In genomic region chr3:3662610-3663009, GRCh38 we compare ENCODE assay signal across 1 cellular context.
TF ChIP-seq lines count a peak whose summit lies in the region.

No MANE protein-coding gene starts in this region.

TF ChIP-seq in GM23338, 12 proteins besides CTCF, POLR2A, EP300 and RAD21 (continued from another document):
- TF ChIP-seq, protein P1, sequence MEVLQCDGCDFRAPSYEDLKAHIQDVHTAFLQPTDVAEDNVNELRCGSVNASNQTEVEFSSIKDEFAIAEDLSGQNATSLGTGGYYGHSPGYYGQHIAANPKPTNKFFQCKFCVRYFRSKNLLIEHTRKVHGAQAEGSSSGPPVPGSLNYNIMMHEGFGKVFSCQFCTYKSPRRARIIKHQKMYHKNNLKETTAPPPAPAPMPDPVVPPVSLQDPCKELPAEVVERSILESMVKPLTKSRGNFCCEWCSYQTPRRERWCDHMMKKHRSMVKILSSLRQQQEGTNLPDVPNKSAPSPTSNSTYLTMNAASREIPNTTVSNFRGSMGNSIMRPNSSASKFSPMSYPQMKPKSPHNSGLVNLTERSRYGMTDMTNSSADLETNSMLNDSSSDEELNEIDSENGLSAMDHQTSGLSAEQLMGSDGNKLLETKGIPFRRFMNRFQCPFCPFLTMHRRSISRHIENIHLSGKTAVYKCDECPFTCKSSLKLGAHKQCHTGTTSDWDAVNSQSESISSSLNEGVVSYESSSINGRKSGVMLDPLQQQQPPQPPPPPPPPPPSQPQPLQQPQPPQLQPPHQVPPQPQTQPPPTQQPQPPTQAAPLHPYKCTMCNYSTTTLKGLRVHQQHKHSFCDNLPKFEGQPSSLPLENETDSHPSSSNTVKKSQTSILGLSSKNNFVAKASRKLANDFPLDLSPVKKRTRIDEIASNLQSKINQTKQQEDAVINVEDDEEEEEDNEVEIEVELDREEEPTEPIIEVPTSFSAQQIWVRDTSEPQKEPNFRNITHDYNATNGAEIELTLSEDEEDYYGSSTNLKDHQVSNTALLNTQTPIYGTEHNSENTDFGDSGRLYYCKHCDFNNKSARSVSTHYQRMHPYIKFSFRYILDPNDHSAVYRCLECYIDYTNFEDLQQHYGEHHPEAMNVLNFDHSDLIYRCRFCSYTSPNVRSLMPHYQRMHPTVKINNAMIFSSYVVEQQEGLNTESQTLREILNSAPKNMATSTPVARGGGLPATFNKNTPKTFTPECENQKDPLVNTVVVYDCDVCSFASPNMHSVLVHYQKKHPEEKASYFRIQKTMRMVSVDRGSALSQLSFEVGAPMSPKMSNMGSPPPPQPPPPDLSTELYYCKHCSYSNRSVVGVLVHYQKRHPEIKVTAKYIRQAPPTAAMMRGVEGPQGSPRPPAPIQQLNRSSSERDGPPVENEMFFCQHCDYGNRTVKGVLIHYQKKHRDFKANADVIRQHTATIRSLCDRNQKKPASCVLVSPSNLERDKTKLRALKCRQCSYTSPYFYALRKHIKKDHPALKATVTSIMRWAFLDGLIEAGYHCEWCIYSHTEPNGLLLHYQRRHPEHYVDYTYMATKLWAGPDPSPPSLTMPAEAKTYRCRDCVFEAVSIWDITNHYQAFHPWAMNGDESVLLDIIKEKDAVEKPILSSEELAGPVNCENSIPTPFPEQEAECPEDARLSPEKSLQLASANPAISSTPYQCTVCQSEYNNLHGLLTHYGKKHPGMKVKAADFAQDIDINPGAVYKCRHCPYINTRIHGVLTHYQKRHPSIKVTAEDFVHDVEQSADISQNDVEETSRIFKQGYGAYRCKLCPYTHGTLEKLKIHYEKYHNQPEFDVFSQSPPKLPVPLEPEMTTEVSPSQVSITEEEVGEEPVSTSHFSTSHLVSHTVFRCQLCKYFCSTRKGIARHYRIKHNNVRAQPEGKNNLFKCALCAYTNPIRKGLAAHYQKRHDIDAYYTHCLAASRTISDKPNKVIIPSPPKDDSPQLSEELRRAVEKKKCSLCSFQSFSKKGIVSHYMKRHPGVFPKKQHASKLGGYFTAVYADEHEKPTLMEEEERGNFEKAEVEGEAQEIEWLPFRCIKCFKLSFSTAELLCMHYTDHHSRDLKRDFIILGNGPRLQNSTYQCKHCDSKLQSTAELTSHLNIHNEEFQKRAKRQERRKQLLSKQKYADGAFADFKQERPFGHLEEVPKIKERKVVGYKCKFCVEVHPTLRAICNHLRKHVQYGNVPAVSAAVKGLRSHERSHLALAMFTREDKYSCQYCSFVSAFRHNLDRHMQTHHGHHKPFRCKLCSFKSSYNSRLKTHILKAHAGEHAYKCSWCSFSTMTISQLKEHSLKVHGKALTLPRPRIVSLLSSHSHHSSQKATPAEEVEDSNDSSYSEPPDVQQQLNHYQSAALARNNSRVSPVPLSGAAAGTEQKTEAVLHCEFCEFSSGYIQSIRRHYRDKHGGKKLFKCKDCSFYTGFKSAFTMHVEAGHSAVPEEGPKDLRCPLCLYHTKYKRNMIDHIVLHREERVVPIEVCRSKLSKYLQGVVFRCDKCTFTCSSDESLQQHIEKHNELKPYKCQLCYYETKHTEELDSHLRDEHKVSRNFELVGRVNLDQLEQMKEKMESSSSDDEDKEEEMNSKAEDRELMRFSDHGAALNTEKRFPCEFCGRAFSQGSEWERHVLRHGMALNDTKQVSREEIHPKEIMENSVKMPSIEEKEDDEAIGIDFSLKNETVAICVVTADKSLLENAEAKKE (CRISPR knock-in tag; IDR thresholded peaks at IDR 0.05) = no peak
- TF ChIP-seq ZNF331 (CRISPR knock-in tag; IDR thresholded peaks at IDR 0.05; ENCODE audit: low read depth) (no peak), REST (IDR thresholded peaks at IDR 0.05; ENCODE audit: unreplicated experiment) (no peak)
TF ChIP-seq in GM23338: peak in this region for 0.
